ENCODE assay signal across 12 cellular contexts in genomic region chr7:30920584-30921539, GRCh38. TPM values are rescaled to one million over a fixed set of nuclear protein-coding genes. Genes with fewer than 3 reads are reported as not detected.
DNase-seq lines count a peak whose midpoint lies in the region; ATAC-seq and TF ChIP-seq lines count a peak whose summit lies in the region.
"Had no signal": no experiment of that assay in that cellular context is flagged by ENCODE, and none has a peak within 500 bp of the region (broad histone marks: within the 10 kb centered on the region; RNA-seq: fewer than 3 reads in every experiment).

No MANE protein-coding gene starts in this region.

- H3K36me3 ChIP-seq in SK-N-SH (replicated peaks in 1 of 2; ENCODE audit: control insufficient read depth in 1 of 2, insufficient read depth in 2 of 2, low read length in 1 of 2), result no peaks in the 10 kb centered on the region
- H3K36me3 ChIP-seq in psoas muscle (ENCODE audit: insufficient read depth in 1 of 2, low read depth in 1 of 2), result peaks cover 0 to 6% of the 10 kb centered on the region in 2 donors

- H3K9me3 ChIP-seq in SK-N-SH (no peaks in the 10 kb centered on the region), psoas muscle (no peaks in the 10 kb centered on the region)

- peak overlapping the region in 1 of 2 experiments; percentile 48; a peak in 2 of 4 replicates for H3K27ac ChIP-seq in SK-N-SH (ENCODE audit: low read depth in 2 of 2, low read length in 1 of 2)
- H3K27ac ChIP-seq in psoas muscle, result peak overlapping the region; percentile 68

- H3K36me3 Mint-ChIP-seq in activated T-helper 1 cell treated with anti-CD3 and anti-CD28 coated beads, Interleukin-12 subunit alpha, Interleukin-12 subunit beta, Interleukin-2, Interleukin-4 antibody, amounts not matched to agents 30 ng/mL and 10 ng/mL and 1 ng/mL, durations not matched to agents 14 hours and 24 hours and 36 hours (ENCODE audit: low read depth), result no peaks in the 10 kb centered on the region

- H3K27me3 Mint-ChIP-seq in activated T-helper 1 cell treated with anti-CD3 and anti-CD28 coated beads, Interleukin-12 subunit alpha, Interleukin-12 subunit beta, Interleukin-2, Interleukin-4 antibody, amounts not matched to agents 30 ng/mL and 10 ng/mL and 1 ng/mL, durations not matched to agents 14 hours and 24 hours and 36 hours (ENCODE audit: insufficient read depth), result peaks cover 1% of the 10 kb centered on the region

- H3K4me3 Mint-ChIP-seq in activated T-helper 1 cell treated with anti-CD3 and anti-CD28 coated beads, Interleukin-12 subunit alpha, Interleukin-12 subunit beta, Interleukin-2, Interleukin-4 antibody, amounts not matched to agents 30 ng/mL and 10 ng/mL and 1 ng/mL, durations not matched to agents 14 hours and 24 hours and 36 hours, result no peak overlapping the region
- H3K4me3 Mint-ChIP-seq: activated CD8-positive, alpha-beta T cell treated with anti-CD3 and anti-CD28 coated beads, Interleukin-2, amount 10 ng/mL, durations not matched to agents 7 days and 5 days had no signal

- no peaks in the 10 kb centered on the region for H3K4me1 Mint-ChIP-seq in activated T-helper 1 cell treated with anti-CD3 and anti-CD28 coated beads, Interleukin-12 subunit alpha, Interleukin-12 subunit beta, Interleukin-2, Interleukin-4 antibody, amounts not matched to agents 30 ng/mL and 10 ng/mL and 1 ng/mL, durations not matched to agents 14 hours and 24 hours and 36 hours (ENCODE audit: low read depth)

- ATAC-seq in Right ventricle myocardium superior (ENCODE audit: poor library complexity), result peak; percentile 82
- peak; percentile 77 to 87 (median 85) for ATAC-seq in psoas muscle
- no peak for ATAC-seq in HG03342 (IDR thresholded peaks at IDR 0.05; ENCODE audit: unreplicated experiment)
- ATAC-seq in GM19455 (IDR thresholded peaks at IDR 0.05; ENCODE audit: unreplicated experiment), result no peak
- ATAC-seq: activated CD8-positive, alpha-beta T cell treated with anti-CD3 and anti-CD28 coated beads, Interleukin-2, amount 10 ng/mL, durations not matched to agents 7 days and 5 days had no signal

- DNase-seq in EL, result peak; percentile 43
- peak; percentile 14 for DNase-seq in SK-N-SH
- DNase-seq in Right ventricle myocardium superior, result peak; percentile 80
- peak in 1 of 2 donors; percentile 65 for DNase-seq in psoas muscle
- DNase-seq in hypothalamus (lab: John Stamatoyannopoulos, UW), result no peak
- DNase-seq in activated T-helper 1 cell treated with anti-CD3 and anti-CD28 coated beads, Interleukin-12 subunit alpha, Interleukin-12 subunit beta, Interleukin-2, Interleukin-4 antibody, amounts not matched to agents 30 ng/mL and 10 ng/mL and 1 ng/mL, durations not matched to agents 14 hours and 24 hours and 36 hours (ENCODE audit: low spot score), result no peak
- DNase-seq: activated CD8-positive, alpha-beta T cell treated with anti-CD3 and anti-CD28 coated beads, Interleukin-2, amount 10 ng/mL, durations not matched to agents 7 days and 5 days; NCI-H2029 treated with DMSO at 0.1 percent for 48 hours; stimulated activated CD4-positive, alpha-beta T cell treated with anti-CD3 and anti-CD28 coated beads, Interleukin-12 subunit alpha, Interleukin-12 subunit beta, amount 100 ng/mL, for 4 hours had no signal

- H3K4me1 ChIP-seq in SK-N-SH (ENCODE audit: control insufficient read depth in 1 of 2, insufficient read depth in 2 of 2, low read depth in 1 of 2, low read length in 1 of 2) (peaks cover 20 to 34% of the 10 kb centered on the region in 2 experiments; a peak in 3 of 4 replicates), psoas muscle (peaks cover 33% of the 10 kb centered on the region)

- 56% methylated on average over 9 of the region's 9 CpGs for WGBS in SK-N-SH (ENCODE audit: low lambda C conversion rate)
- WGBS in psoas muscle, 3 donors, result 43 to 47% (median 43%) methylated on average over 9 of the region's 9 CpGs

- peak overlapping the region; percentile 24 for H3K9ac ChIP-seq in SK-N-SH

- no peaks in the 10 kb centered on the region for H4K20me1 ChIP-seq in SK-N-SH (ENCODE audit: insufficient read depth)

- no peak for TF ChIP-seq EP300 in SK-N-SH (IDR thresholded peaks at IDR 0.05; ENCODE audit: borderline replicate concordance in 1 of 2, low read depth in 1 of 2, low read length in 1 of 2)

- H3K9me3 Mint-ChIP-seq in activated T-helper 1 cell treated with anti-CD3 and anti-CD28 coated beads, Interleukin-12 subunit alpha, Interleukin-12 subunit beta, Interleukin-2, Interleukin-4 antibody, amounts not matched to agents 30 ng/mL and 10 ng/mL and 1 ng/mL, durations not matched to agents 14 hours and 24 hours and 36 hours, result no peaks in the 10 kb centered on the region

- no peaks in the 10 kb centered on the region for H3K9me2 ChIP-seq in SK-N-SH

- intact Hi-C loops in Right ventricle myocardium superior (cut with DNase I), result no loop called here
- intact Hi-C loops in psoas muscle (cut with DNase I), result no loop called here
- intact Hi-C loops in activated T-helper 1 cell treated with anti-CD3 and anti-CD28 coated beads, Interleukin-12 subunit alpha, Interleukin-12 subunit beta, Interleukin-2, Interleukin-4 antibody, amounts not matched to agents 30 ng/mL and 10 ng/mL and 1 ng/mL, durations not matched to agents 14 hours and 24 hours and 36 hours (cut with micrococcal nuclease), result no loop called here

- CTCF ChIA-PET in SK-N-SH (lab: Yijun Ruan, JAX), result interaction anchor here (0.8 to 3.0 kb wide), 3 partner anchors 8 to 18 kb away, joined by 3 to 18 read pairs (median 5); no protein-coding TSS in a partner anchor

- no peak overlapping the region for H3K27ac Mint-ChIP-seq in activated T-helper 1 cell treated with anti-CD3 and anti-CD28 coated beads, Interleukin-12 subunit alpha, Interleukin-12 subunit beta, Interleukin-2, Interleukin-4 antibody, amounts not matched to agents 30 ng/mL and 10 ng/mL and 1 ng/mL, durations not matched to agents 14 hours and 24 hours and 36 hours
- H3K27ac Mint-ChIP-seq: activated CD8-positive, alpha-beta T cell treated with anti-CD3 and anti-CD28 coated beads, Interleukin-2, amount 10 ng/mL, durations not matched to agents 7 days and 5 days had no signal

- peaks cover 11% of the 10 kb centered on the region for H3F3A ChIP-seq in SK-N-SH (replicated peaks; ENCODE audit: insufficient read depth)

- peak overlapping the region; percentile 55 for H2AFZ ChIP-seq in SK-N-SH (ENCODE audit: low read depth)

- no peak overlapping the region for H3K4me3 ChIP-seq in SK-N-SH (ENCODE audit: low read depth in 2 of 2, low read length in 1 of 2)
- no peak overlapping the region for H3K4me3 ChIP-seq in psoas muscle

- no peaks in the 10 kb centered on the region for H3K79me2 ChIP-seq in SK-N-SH (ENCODE audit: insufficient read depth)

- TF ChIP-seq RAD21 in SK-N-SH (IDR thresholded peaks at IDR 0.05; ENCODE audit: low read length), result no peak

- peak overlapping the region; percentile 20 for H3K4me2 ChIP-seq in SK-N-SH

- no peaks in the 10 kb centered on the region for H3K27me3 ChIP-seq in SK-N-SH (ENCODE audit: insufficient read depth)
- no peaks in the 10 kb centered on the region for H3K27me3 ChIP-seq in psoas muscle (ENCODE audit: insufficient read depth in 3 of 3, low read length in 2 of 3)

- TF ChIP-seq CTCF in SK-N-SH (IDR thresholded peaks at IDR 0.05) (no peak), psoas muscle (IDR thresholded peaks at IDR 0.05) (no peak)

- POLR2A ChIA-PET in SK-N-SH (lab: Yijun Ruan, JAX), result no interaction called here

TF ChIP-seq in SK-N-SH, 30 proteins besides CTCF, POLR2A, EP300 and RAD21:
- TF ChIP-seq FOSL2 (IDR thresholded peaks at IDR 0.05; ENCODE audit: borderline replicate concordance, low read depth) (peak; percentile 73; the same call in 1 of the 2 replicates), USF1 (IDR thresholded peaks at IDR 0.05; ENCODE audit: borderline replicate concordance, low read depth) (no peak), MEF2A (IDR thresholded peaks at IDR 0.05; ENCODE audit: borderline replicate concordance, low read depth) (peak; percentile 98), FOXM1 (IDR thresholded peaks at IDR 0.05; ENCODE audit: low read depth) (no peak), TCF12 (IDR thresholded peaks at IDR 0.05) (peak; percentile 20; the same call in 1 of the 2 replicates)

RNA-seq across cellular contexts. Expression of gene AQP1, which starts 9.2 kb away (rescaled TPM):
- polyA plus RNA-seq in SK-N-SH (2012; rRNA removed) (1.7 and 2.4 TPM in 2 replicates), psoas muscle (100 to 1,000 TPM in 1 of 3 donors, 10 to 100 TPM in 2; 75.0 to 130 (median 97.8) TPM)
- polyA plus RNA-seq in SK-N-SH (2012; cell fraction: cytosol; rRNA removed), result 1.5 and 1.6 TPM in 2 replicates
- 7.0 and 8.4 TPM in 2 replicates for polyA plus RNA-seq in SK-N-SH (2012; cell fraction: nucleus; rRNA removed)
- total RNA-seq in Right ventricle myocardium superior (236 TPM), psoas muscle (100 to 1,000 TPM in 2 of 4 donors, 10 to 100 TPM in 2; 76.1 to 229 (median 110) TPM)
- total RNA-seq in activated T-helper 1 cell treated with anti-CD3 and anti-CD28 coated beads, Interleukin-12 subunit alpha, Interleukin-12 subunit beta, Interleukin-2, Interleukin-4 antibody, amounts not matched to agents 30 ng/mL and 10 ng/mL and 1 ng/mL, durations not matched to agents 14 hours and 24 hours and 36 hours, result 0.12 and 0.13 TPM in 2 replicates

RNA-seq across cellular contexts. Expression of gene GHRHR, which starts 42.9 kb away (rescaled TPM):
- polyA plus RNA-seq in SK-N-SH (2012; rRNA removed), result not detected in 2 replicates
- not detected in 2 replicates for polyA plus RNA-seq in SK-N-SH (2012; cell fraction: cytosol; rRNA removed)
- not detected in 2 replicates for polyA plus RNA-seq in SK-N-SH (2012; cell fraction: nucleus; rRNA removed)
- not detected for total RNA-seq in Right ventricle myocardium superior
- total RNA-seq in psoas muscle, result not detected
- polyA plus RNA-seq in psoas muscle, result under 1 TPM in 2 of 3 donors, not detected in 1; 0.03 to 0.16 TPM
- not detected in 2 replicates for total RNA-seq in activated T-helper 1 cell treated with anti-CD3 and anti-CD28 coated beads, Interleukin-12 subunit alpha, Interleukin-12 subunit beta, Interleukin-2, Interleukin-4 antibody, amounts not matched to agents 30 ng/mL and 10 ng/mL and 1 ng/mL, durations not matched to agents 14 hours and 24 hours and 36 hours
- total RNA-seq: activated CD8-positive, alpha-beta T cell treated with anti-CD3 and anti-CD28 coated beads, Interleukin-2, amount 10 ng/mL, durations not matched to agents 7 days and 5 days; frontal cortex had no signal

Comparison
In these comparisons a context has a peak if more than half of its experiments do, and no peak if none do; other contexts are left out.
1. DNase-seq: peak in EL (single experiment), SK-N-SH (single experiment) and Right ventricle myocardium superior (single experiment); none in hypothalamus (0 of 51) and activated T-helper 1 cell treated with anti-CD3 and anti-CD28 coated beads, Interleukin-12 subunit alpha, Interleukin-12 subunit beta, Interleukin-2, Interleukin-4 antibody, amounts not matched to agents 30 ng/mL and 10 ng/mL and 1 ng/mL, durations not matched to agents 14 hours and 24 hours and 36 hours (single experiment).
2. ATAC-seq: peak in Right ventricle myocardium superior (single experiment) and psoas muscle (4 of 4); none in HG03342 (single experiment) and GM19455 (single experiment).
3. RNA of gene AQP1, which starts 9.2 kb away (total RNA-seq): 236 TPM in Right ventricle myocardium superior (single experiment) and 76.1 to 229 TPM in psoas muscle; 0.12 to 0.13 TPM in activated T-helper 1 cell treated with anti-CD3 and anti-CD28 coated beads, Interleukin-12 subunit alpha, Interleukin-12 subunit beta, Interleukin-2, Interleukin-4 antibody, amounts not matched to agents 30 ng/mL and 10 ng/mL and 1 ng/mL, durations not matched to agents 14 hours and 24 hours and 36 hours; every median in the first group is over 10 times any median in the second.